ENCODE assay signal across 2 cellular contexts in the genomic region with DNA sequence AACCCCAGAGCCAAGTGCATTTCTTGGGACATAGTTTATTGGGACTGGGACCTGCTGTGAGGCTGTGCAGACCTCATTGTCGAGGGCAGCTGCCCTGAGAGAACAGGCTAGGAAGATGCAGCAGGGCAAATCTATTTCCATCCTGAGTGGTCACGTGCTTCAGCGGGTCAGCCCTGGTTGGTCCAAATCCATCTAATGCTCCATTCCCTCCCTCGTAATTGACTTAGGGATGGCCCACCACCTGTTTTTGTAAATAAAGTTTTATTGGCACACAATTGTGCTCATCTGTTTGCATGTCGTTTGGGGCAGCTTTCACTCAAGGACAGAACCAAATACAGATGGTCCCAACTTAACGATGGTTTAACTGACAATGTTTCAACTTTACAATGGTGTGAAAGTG.
TF ChIP-seq lines count a peak whose summit lies in the region.

No MANE protein-coding gene starts in this region.

TF ChIP-seq in HepG2, 621 proteins besides CTCF, POLR2A, EP300 and RAD21 (continues in another document):
- TF ChIP-seq, protein P1, sequence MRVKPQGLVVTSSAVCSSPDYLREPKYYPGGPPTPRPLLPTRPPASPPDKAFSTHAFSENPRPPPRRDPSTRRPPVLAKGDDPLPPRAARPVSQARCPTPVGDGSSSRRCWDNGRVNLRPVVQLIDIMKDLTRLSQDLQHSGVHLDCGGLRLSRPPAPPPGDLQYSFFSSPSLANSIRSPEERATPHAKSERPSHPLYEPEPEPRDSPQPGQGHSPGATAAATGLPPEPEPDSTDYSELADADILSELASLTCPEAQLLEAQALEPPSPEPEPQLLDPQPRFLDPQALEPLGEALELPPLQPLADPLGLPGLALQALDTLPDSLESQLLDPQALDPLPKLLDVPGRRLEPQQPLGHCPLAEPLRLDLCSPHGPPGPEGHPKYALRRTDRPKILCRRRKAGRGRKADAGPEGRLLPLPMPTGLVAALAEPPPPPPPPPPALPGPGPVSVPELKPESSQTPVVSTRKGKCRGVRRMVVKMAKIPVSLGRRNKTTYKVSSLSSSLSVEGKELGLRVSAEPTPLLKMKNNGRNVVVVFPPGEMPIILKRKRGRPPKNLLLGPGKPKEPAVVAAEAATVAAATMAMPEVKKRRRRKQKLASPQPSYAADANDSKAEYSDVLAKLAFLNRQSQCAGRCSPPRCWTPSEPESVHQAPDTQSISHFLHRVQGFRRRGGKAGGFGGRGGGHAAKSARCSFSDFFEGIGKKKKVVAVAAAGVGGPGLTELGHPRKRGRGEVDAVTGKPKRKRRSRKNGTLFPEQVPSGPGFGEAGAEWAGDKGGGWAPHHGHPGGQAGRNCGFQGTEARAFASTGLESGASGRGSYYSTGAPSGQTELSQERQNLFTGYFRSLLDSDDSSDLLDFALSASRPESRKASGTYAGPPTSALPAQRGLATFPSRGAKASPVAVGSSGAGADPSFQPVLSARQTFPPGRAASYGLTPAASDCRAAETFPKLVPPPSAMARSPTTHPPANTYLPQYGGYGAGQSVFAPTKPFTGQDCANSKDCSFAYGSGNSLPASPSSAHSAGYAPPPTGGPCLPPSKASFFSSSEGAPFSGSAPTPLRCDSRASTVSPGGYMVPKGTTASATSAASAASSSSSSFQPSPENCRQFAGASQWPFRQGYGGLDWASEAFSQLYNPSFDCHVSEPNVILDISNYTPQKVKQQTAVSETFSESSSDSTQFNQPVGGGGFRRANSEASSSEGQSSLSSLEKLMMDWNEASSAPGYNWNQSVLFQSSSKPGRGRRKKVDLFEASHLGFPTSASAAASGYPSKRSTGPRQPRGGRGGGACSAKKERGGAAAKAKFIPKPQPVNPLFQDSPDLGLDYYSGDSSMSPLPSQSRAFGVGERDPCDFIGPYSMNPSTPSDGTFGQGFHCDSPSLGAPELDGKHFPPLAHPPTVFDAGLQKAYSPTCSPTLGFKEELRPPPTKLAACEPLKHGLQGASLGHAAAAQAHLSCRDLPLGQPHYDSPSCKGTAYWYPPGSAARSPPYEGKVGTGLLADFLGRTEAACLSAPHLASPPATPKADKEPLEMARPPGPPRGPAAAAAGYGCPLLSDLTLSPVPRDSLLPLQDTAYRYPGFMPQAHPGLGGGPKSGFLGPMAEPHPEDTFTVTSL (CRISPR knock-in tag; IDR thresholded peaks at IDR 0.05; ENCODE audit: borderline replicate concordance) = no peak
- TF ChIP-seq ZNF552 (CRISPR knock-in tag; IDR thresholded peaks at IDR 0.05; ENCODE audit: borderline replicate concordance) = no peak
- TF ChIP-seq, protein P2, sequence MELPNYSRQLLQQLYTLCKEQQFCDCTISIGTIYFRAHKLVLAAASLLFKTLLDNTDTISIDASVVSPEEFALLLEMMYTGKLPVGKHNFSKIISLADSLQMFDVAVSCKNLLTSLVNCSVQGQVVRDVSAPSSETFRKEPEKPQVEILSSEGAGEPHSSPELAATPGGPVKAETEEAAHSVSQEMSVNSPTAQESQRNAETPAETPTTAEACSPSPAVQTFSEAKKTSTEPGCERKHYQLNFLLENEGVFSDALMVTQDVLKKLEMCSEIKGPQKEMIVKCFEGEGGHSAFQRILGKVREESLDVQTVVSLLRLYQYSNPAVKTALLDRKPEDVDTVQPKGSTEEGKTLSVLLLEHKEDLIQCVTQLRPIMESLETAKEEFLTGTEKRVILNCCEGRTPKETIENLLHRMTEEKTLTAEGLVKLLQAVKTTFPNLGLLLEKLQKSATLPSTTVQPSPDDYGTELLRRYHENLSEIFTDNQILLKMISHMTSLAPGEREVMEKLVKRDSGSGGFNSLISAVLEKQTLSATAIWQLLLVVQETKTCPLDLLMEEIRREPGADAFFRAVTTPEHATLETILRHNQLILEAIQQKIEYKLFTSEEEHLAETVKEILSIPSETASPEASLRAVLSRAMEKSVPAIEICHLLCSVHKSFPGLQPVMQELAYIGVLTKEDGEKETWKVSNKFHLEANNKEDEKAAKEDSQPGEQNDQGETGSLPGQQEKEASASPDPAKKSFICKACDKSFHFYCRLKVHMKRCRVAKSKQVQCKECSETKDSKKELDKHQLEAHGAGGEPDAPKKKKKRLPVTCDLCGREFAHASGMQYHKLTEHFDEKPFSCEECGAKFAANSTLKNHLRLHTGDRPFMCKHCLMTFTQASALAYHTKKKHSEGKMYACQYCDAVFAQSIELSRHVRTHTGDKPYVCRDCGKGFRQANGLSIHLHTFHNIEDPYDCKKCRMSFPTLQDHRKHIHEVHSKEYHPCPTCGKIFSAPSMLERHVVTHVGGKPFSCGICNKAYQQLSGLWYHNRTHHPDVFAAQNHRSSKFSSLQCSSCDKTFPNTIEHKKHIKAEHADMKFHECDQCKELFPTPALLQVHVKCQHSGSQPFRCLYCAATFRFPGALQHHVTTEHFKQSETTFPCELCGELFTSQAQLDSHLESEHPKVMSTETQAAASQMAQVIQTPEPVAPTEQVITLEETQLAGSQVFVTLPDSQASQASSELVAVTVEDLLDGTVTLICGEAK (IDR thresholded peaks at IDR 0.05) = peak; percentile 46
- TF ChIP-seq, protein P2 (CRISPR knock-in tag; IDR thresholded peaks at IDR 0.05) = peak; percentile 97
- no peak for TF ChIP-seq ZNF33B (CRISPR knock-in tag; IDR thresholded peaks at IDR 0.05)
- no peak for TF ChIP-seq NR3C1 (CRISPR knock-in tag; IDR thresholded peaks at IDR 0.05)

TF ChIP-seq in GM12878, 131 proteins besides CTCF, POLR2A, EP300 and RAD21 (continues in another document):
- no peak for TF ChIP-seq HDAC6 (IDR thresholded peaks at IDR 0.05; ENCODE audit: unreplicated experiment)
- TF ChIP-seq, protein P3, sequence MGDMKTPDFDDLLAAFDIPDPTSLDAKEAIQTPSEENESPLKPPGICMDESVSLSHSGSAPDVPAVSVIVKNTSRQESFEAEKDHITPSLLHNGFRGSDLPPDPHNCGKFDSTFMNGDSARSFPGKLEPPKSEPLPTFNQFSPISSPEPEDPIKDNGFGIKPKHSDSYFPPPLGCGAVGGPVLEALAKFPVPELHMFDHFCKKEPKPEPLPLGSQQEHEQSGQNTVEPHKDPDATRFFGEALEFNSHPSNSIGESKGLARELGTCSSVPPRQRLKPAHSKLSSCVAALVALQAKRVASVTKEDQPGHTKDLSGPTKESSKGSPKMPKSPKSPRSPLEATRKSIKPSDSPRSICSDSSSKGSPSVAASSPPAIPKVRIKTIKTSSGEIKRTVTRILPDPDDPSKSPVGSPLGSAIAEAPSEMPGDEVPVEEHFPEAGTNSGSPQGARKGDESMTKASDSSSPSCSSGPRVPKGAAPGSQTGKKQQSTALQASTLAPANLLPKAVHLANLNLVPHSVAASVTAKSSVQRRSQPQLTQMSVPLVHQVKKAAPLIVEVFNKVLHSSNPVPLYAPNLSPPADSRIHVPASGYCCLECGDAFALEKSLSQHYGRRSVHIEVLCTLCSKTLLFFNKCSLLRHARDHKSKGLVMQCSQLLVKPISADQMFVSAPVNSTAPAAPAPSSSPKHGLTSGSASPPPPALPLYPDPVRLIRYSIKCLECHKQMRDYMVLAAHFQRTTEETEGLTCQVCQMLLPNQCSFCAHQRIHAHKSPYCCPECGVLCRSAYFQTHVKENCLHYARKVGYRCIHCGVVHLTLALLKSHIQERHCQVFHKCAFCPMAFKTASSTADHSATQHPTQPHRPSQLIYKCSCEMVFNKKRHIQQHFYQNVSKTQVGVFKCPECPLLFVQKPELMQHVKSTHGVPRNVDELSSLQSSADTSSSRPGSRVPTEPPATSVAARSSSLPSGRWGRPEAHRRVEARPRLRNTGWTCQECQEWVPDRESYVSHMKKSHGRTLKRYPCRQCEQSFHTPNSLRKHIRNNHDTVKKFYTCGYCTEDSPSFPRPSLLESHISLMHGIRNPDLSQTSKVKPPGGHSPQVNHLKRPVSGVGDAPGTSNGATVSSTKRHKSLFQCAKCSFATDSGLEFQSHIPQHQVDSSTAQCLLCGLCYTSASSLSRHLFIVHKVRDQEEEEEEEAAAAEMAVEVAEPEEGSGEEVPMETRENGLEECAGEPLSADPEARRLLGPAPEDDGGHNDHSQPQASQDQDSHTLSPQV (IDR thresholded peaks at IDR 0.05) = no peak
- TF ChIP-seq, protein P4, sequence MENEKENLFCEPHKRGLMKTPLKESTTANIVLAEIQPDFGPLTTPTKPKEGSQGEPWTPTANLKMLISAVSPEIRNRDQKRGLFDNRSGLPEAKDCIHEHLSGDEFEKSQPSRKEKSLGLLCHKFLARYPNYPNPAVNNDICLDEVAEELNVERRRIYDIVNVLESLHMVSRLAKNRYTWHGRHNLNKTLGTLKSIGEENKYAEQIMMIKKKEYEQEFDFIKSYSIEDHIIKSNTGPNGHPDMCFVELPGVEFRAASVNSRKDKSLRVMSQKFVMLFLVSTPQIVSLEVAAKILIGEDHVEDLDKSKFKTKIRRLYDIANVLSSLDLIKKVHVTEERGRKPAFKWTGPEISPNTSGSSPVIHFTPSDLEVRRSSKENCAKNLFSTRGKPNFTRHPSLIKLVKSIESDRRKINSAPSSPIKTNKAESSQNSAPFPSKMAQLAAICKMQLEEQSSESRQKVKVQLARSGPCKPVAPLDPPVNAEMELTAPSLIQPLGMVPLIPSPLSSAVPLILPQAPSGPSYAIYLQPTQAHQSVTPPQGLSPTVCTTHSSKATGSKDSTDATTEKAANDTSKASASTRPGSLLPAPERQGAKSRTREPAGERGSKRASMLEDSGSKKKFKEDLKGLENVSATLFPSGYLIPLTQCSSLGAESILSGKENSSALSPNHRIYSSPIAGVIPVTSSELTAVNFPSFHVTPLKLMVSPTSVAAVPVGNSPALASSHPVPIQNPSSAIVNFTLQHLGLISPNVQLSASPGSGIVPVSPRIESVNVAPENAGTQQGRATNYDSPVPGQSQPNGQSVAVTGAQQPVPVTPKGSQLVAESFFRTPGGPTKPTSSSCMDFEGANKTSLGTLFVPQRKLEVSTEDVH (IDR thresholded peaks at IDR 0.05; ENCODE audit: low read depth, partially characterized antibody) = no peak
- TF ChIP-seq, protein P5, sequence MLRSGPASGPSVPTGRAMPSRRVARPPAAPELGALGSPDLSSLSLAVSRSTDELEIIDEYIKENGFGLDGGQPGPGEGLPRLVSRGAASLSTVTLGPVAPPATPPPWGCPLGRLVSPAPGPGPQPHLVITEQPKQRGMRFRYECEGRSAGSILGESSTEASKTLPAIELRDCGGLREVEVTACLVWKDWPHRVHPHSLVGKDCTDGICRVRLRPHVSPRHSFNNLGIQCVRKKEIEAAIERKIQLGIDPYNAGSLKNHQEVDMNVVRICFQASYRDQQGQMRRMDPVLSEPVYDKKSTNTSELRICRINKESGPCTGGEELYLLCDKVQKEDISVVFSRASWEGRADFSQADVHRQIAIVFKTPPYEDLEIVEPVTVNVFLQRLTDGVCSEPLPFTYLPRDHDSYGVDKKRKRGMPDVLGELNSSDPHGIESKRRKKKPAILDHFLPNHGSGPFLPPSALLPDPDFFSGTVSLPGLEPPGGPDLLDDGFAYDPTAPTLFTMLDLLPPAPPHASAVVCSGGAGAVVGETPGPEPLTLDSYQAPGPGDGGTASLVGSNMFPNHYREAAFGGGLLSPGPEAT (IDR thresholded peaks at IDR 0.05; ENCODE audit: low read depth) = no peak
- TF ChIP-seq, protein P2 (IDR thresholded peaks at IDR 0.05; ENCODE audit: borderline replicate concordance) = peak; percentile 94
